Comparison of ENCODE assay signal across 8 cellular contexts in genomic region chr22:43812149-43812842, GRCh38. TPM values are rescaled to one million over a fixed set of nuclear protein-coding genes. Genes with fewer than 3 reads are reported as not detected.
A peak's percentile ranks its signal among the peaks of the same experiment; 100 is the strongest.
DNase-seq lines count a peak whose midpoint lies in the region; FAIRE-seq and TF ChIP-seq lines count a peak whose summit lies in the region.

EFCAB6 (minus strand) TSS chr22:43812305; CDS start chr22:43782318, 29,987 bp downstream.

- peaks cover 17% of the 10 kb centered on the region for H3K4me1 ChIP-seq in suprapubic skin

- no peaks in the 10 kb centered on the region for H3K27me3 ChIP-seq in suprapubic skin

- TF ChIP-seq EP300 in suprapubic skin (IDR thresholded peaks at IDR 0.05) = no peak

- no peaks in the 10 kb centered on the region for H3K9me3 ChIP-seq in suprapubic skin

- peak; percentile 92 for DNase-seq in EH (ENCODE audit: low read depth)
- peak; percentile 78 for DNase-seq in H54 (ENCODE audit: insufficient read length, low spot score)
- DNase-seq in NAMALWA (ENCODE audit: low spot score) = peak; percentile 91
- DNase-seq in SK-N-DZ (ENCODE audit: low spot score) = peak; percentile 91
- DNase-seq in activated naive CD4-positive, alpha-beta T cell treated with anti-CD3 and anti-CD28 coated beads, Interleukin-2, amount 50 U/mL, for 16 hours = peak; percentile 90
- peak; percentile 63 for DNase-seq in glomerular endothelial cell (ENCODE audit: extremely low read depth, low read depth, low spot score)
- peak; percentile 93 for DNase-seq in occipital lobe (lab: John Stamatoyannopoulos, UW)
- peak; percentile 95 to 96 for DNase-seq in suprapubic skin (ENCODE audit: low spot score in 2 of 2)

- 0% methylated on average over 2 of the region's 55 CpGs for WGBS in suprapubic skin

- no peak for TF ChIP-seq CTCF in suprapubic skin (IDR thresholded peaks at IDR 0.05)

- FAIRE-seq in H54 (lab: Jason Lieb, UNC) = peak; percentile 48

- H3K27ac ChIP-seq in suprapubic skin = peak within 1 kb of the TSS; percentile 75

- H3K4me3 ChIP-seq in suprapubic skin = peak within 1 kb of the TSS; percentile 93

- no peak; the same call in 1 of the 2 replicates for TF ChIP-seq POLR2A in H54 (IDR thresholded peaks at IDR 0.05; ENCODE audit: low read depth, low read length)
- TF ChIP-seq POLR2A in suprapubic skin (IDR thresholded peaks at IDR 0.05) = peak in 1 of 2 donors; percentile 51

- no peaks in the 10 kb centered on the region for H3K36me3 ChIP-seq in suprapubic skin

RNA-seq across cellular contexts. Expression of gene EFCAB6, which starts in this region (rescaled TPM):
- polyA plus RNA-seq in SK-N-DZ (2014; cell fraction: cytosol; rRNA removed) = 0.14 and 0.28 TPM in 2 replicates
- polyA plus RNA-seq in SK-N-DZ (2014; cell fraction: nucleus; rRNA removed) = 0.35 TPM in 1 of 2 replicates, not detected in the other
- total RNA-seq in glomerular endothelial cell = 0.23 and 2.7 TPM in 2 replicates
- 8.3 TPM for total RNA-seq in occipital lobe
- total RNA-seq in suprapubic skin = 1 to 10 TPM; 1.9 to 4.9 (median 2.9) TPM

Comparison
In these comparisons a context has a peak if more than half of its experiments do, and no peak if none do; other contexts are left out.
1. Peak in every context shown above with its lines: DNase-seq, H3K4me3 ChIP-seq and H3K27ac ChIP-seq.